In genomic region chr7:25253714-25254113, GRCh38 we compare ENCODE assay signal across 39 cellular contexts. TPM values are rescaled to one million over a fixed set of nuclear protein-coding genes. Genes with fewer than 3 reads are reported as not detected.
"Had no signal": no experiment of that assay in that cellular context is flagged by ENCODE, and none has a peak within 500 bp of the region (broad histone marks: within the 10 kb centered on the region; RNA-seq: fewer than 3 reads in every experiment).

No MANE protein-coding gene starts in this region.

- DNase-seq: activated effector memory CD4-positive, alpha-beta T cell treated with anti-CD3 and anti-CD28 coated beads, Interleukin-2, amount 50 U/mL, for 16 hours; activated effector memory CD4-positive, alpha-beta T cell treated with Interleukin-2 at 50 U/mL for 16 hours; activated gamma-delta T cell; activated gamma-delta T cell treated with Interleukin-2 at 50 U/mL for 16 hours; activated naive CD4-positive, alpha-beta T cell; activated naive CD4-positive, alpha-beta T cell treated with anti-CD3 and anti-CD28 coated beads for 36 hours; activated naive CD4-positive, alpha-beta T cell treated with anti-CD3 and anti-CD28 coated beads, Interleukin-2, amount 10 ng/mL, durations not matched to agents 7 days and 5 days; activated naive CD4-positive, alpha-beta T cell treated with anti-CD3 and anti-CD28 coated beads, Interleukin-2, amount 50 U/mL, for 16 hours; activated naive CD4-positive, alpha-beta T cell treated with Interleukin-2 at 50 U/mL for 16 hours; activated naive CD8-positive, alpha-beta T cell treated with anti-CD3 and anti-CD28 coated beads for 36 hours; activated naive CD8-positive, alpha-beta T cell treated with anti-CD3 and anti-CD28 coated beads, Interleukin-2, amount 10 ng/mL, durations not matched to agents 7 days and 5 days; activated naive CD8-positive, alpha-beta T cell treated with anti-CD3 and anti-CD28 coated beads, Interleukin-2, amount 50 U/mL, for 24 hours; activated T-cell treated with anti-CD3 and anti-CD28 coated beads, Interleukin-2, amount 50 U/mL, for 1 hour; activated T-cell treated with anti-CD3 and anti-CD28 coated beads, Interleukin-2, amount 50 U/mL, for 24 hours; activated T-cell treated with anti-CD3 and anti-CD28 coated beads, Interleukin-2, amount 50 U/mL, for 4 hours; activated T-cell treated with anti-CD3 and anti-CD28 coated beads, Interleukin-2, amount 50 U/mL, for 48 hours; activated T-cell treated with anti-CD3 and anti-CD28 coated beads, Interleukin-2, amount 50 U/mL, for 72 hours; adrenal gland; amniotic stem cell; amygdala; anterior cingulate cortex; aorta; body of pancreas; brain microvascular endothelial cell; caudate nucleus; central memory CD4-positive, alpha-beta T cell; cerebellar nuclear complex had no signal

- H3K36me3 ChIP-seq: adrenal gland, ascending aorta, brain microvascular endothelial cell, breast epithelium, cardiac muscle cell had no signal

- H3K27me3 ChIP-seq: adrenal gland, ascending aorta, body of pancreas, brain microvascular endothelial cell, breast epithelium, cardiac muscle cell had no signal

- H3K9me3 ChIP-seq: adrenal gland, ascending aorta, body of pancreas, breast epithelium had no signal

- H3K27ac ChIP-seq: adrenal gland, ascending aorta, body of pancreas, brain microvascular endothelial cell, breast epithelium, cardiac muscle cell had no signal

- H3K4me1 ChIP-seq: adrenal gland, ascending aorta, breast epithelium had no signal

- H3K4me3 ChIP-seq: adrenal gland, ascending aorta, body of pancreas, breast epithelium, cardiac muscle cell had no signal

RNA-seq across cellular contexts. Expression of gene NPVF, which starts 25.4 kb away (rescaled TPM):
- total RNA-seq: activated naive CD4-positive, alpha-beta T cell treated with anti-CD3 and anti-CD28 coated beads for 36 hours; activated naive CD4-positive, alpha-beta T cell treated with anti-CD3 and anti-CD28 coated beads, Interleukin-2, amount 50 U/mL, for 72 hours; activated naive CD8-positive, alpha-beta T cell treated with anti-CD3 and anti-CD28 coated beads for 36 hours; activated naive CD8-positive, alpha-beta T cell treated with anti-CD3 and anti-CD28 coated beads, Interleukin-2, amount 10 ng/mL, durations not matched to agents 7 days and 5 days; activated T-cell treated with anti-CD3 and anti-CD28 coated beads, Interleukin-2, amount 50 U/mL, for 4 hours; activated T-cell treated with anti-CD3 and anti-CD28 coated beads, Interleukin-2, amount 50 U/mL, for 72 hours; activated T-helper 1 cell treated with anti-CD3 and anti-CD28 coated beads, Interleukin-12 subunit alpha, Interleukin-12 subunit beta, Interleukin-2, Interleukin-4 antibody, amounts not matched to agents 30 ng/mL and 10 ng/mL and 1 ng/mL, durations not matched to agents 14 hours and 24 hours and 36 hours; activated T-helper 17 cell treated with anti-CD3 and anti-CD28 coated beads, Interleukin-2, amount 50 U/mL, for 72 hours; activated T-helper 2 cell treated with anti-CD3 and anti-CD28 coated beads, Interferon-gamma antibody, Interleukin-2, Interleukin-4, amounts not matched to agents 10 μg/mL and 5 μg/mL and 100 μg/mL, durations not matched to agents 14 hours and 24 hours and 36 hours; adrenal gland; aorta; ascending aorta; astrocyte; body of pancreas; breast epithelium; bronchial epithelial cell; cardiac muscle cell; cardiac septum; cerebellum; chondrocyte had no signal
